Comparison of ENCODE assay signal across 32 cellular contexts in genomic region chr12:119296535-119296934, GRCh38. TPM values are rescaled to one million over a fixed set of nuclear protein-coding genes. Genes with fewer than 3 reads are reported as not detected.
"Had no signal": no experiment of that assay in that cellular context is flagged by ENCODE, and none has a peak within 500 bp of the region (broad histone marks: within the 10 kb centered on the region; RNA-seq: fewer than 3 reads in every experiment).

No MANE protein-coding gene starts in this region.

- H3K4me1 ChIP-seq: body of pancreas, colonic mucosa, esophagus squamous epithelium had no signal

- DNase-seq: activated CD4-positive, alpha-beta T cell treated with anti-CD3 and anti-CD28 coated beads for 4 hours; activated CD4-positive, alpha-beta T cell treated with anti-CD3 and anti-CD28 coated beads, Interleukin-2, amount 50 U/mL, for 4 hours; activated effector memory CD4-positive, alpha-beta T cell treated with Interleukin-2 at 50 U/mL for 16 hours; activated naive CD4-positive, alpha-beta T cell treated with Interleukin-2 at 50 U/mL for 16 hours; activated T-cell treated with anti-CD3 and anti-CD28 coated beads for 4 hours; aorta; body of pancreas; cerebellar nuclear complex; colonic mucosa; effector CD8-positive, alpha-beta T cell; esophagus squamous epithelium; foreskin melanocyte; islet precursor cell; left ventricle myocardium superior; stimulated activated CD4-positive, alpha-beta T cell treated with anti-CD3 and anti-CD28 coated beads, Interleukin-12 subunit alpha, Interleukin-12 subunit beta, amount 100 ng/mL, for 4 hours; stimulated activated CD4-positive, alpha-beta T cell treated with anti-CD3 and anti-CD28 coated beads, Interleukin-4, amount 100 ng/mL, for 1 hour; stimulated activated naive CD8-positive, alpha-beta T cell treated with anti-CD3 and anti-CD28 coated beads, Interleukin-15, Interleukin-2, amounts not matched to agents 100 U/mL and 50 U/mL, for 24 hours had no signal

- H3K27me3 ChIP-seq: body of pancreas, colonic mucosa had no signal

- H3K4me3 ChIP-seq: body of pancreas, colonic mucosa, esophagus squamous epithelium, skin epidermis, thoracic aorta had no signal

- ATAC-seq: body of pancreas; left ventricle myocardium superior; sciatic nerve; stimulated activated naive CD8-positive, alpha-beta T cell treated with anti-CD3 and anti-CD28 coated beads, Interleukin-15, Interleukin-2, amounts not matched to agents 100 U/mL and 50 U/mL, for 24 hours had no signal

- H3K27ac ChIP-seq: body of pancreas, colonic mucosa, epithelial cell of prostate, esophagus squamous epithelium, skin epidermis, thoracic aorta had no signal

- H3K36me3 ChIP-seq: colonic mucosa, esophagus squamous epithelium, thoracic aorta had no signal

- H3K9me3 ChIP-seq: body of pancreas, colonic mucosa, esophagus squamous epithelium, thoracic aorta had no signal

- FAIRE-seq: endometrium, urothelium cell line had no signal

RNA-seq across cellular contexts. Expression of gene CCDC60, which starts 38.0 kb away (rescaled TPM):
- total RNA-seq: aorta, body of pancreas, dermis microvascular lymphatic vessel endothelial cell, glomerular endothelial cell, left ventricle myocardium superior, lung microvascular endothelial cell, mucosa of gallbladder, osteoblast, posterior vena cava, renal cortical epithelial cell, sciatic nerve, subcutaneous adipose tissue, thoracic aorta had no signal
- polyA plus RNA-seq: adipose tissue, aorta had no signal
